In genomic region chr18:59067873-59068272, GRCh38 we compare ENCODE assay signal across 9 cellular contexts.
DNase-seq lines count a peak whose midpoint lies in the region; TF ChIP-seq lines count a peak whose summit lies in the region.
"Had no signal": no experiment of that assay in that cellular context is flagged by ENCODE, and none has a peak within 500 bp of the region (broad histone marks: within the 10 kb centered on the region; RNA-seq: fewer than 3 reads in every experiment).

No MANE protein-coding gene starts in this region.

- H3K27me3 ChIP-seq in left ventricle myocardium inferior (ENCODE audit: low read depth) (no peaks in the 10 kb centered on the region), transverse colon (no peaks in the 10 kb centered on the region)

- TF ChIP-seq EP300 in transverse colon (IDR thresholded peaks at IDR 0.05; ENCODE audit: low read depth), result no peak

- in situ Hi-C loops in transverse colon (cut with MboI; ENCODE audit: low pct_ligation_motif_present in 1 of 4, low pct_unique_long_range_greater_than_20kb in 1 of 4, low sequenced_read_pairs in 3 of 4), result loop anchor here (5.0 to 25.0 kb wide), 4 partner anchors 286 to 681 kb away; no protein-coding TSS in a partner anchor

- no peak for TF ChIP-seq POLR2A in transverse colon (IDR thresholded peaks at IDR 0.05)

- H3K36me3 ChIP-seq in left ventricle myocardium inferior (no peaks in the 10 kb centered on the region), transverse colon (no peaks in the 10 kb centered on the region)

- intact Hi-C loops in left ventricle myocardium inferior (cut with micrococcal nuclease), result loop anchor here (10.0 kb wide), 2 partner anchors 203 to 543 kb away; partner anchors contain the start of gene ZNF532
- intact Hi-C loops in cardiac septum (cut with DNase I), result loop anchor here (10.0 kb wide), 1 partner anchor 533 kb away; no protein-coding TSS in a partner anchor
- intact Hi-C loops in transverse colon (cut with DNase I; ENCODE audit: low total_unique reads), result no loop called here

- H3K9me3 ChIP-seq in left ventricle myocardium inferior (replicated peaks) (no peaks in the 10 kb centered on the region), transverse colon (no peaks in the 10 kb centered on the region)

- H3K4me1 ChIP-seq in left ventricle myocardium inferior (peaks cover 14% of the 10 kb centered on the region), transverse colon (peaks cover 0 to 9% (median 0%) of the 10 kb centered on the region in 4 donors)

- WGBS in transverse colon (ENCODE audit: low coverage in 1 of 2), 2 donors, result 55 to 65% methylated on average over 2 of the region's 2 CpGs

- peak; percentile 68 for TF ChIP-seq CTCF in left ventricle myocardium inferior (IDR thresholded peaks at IDR 0.05; ENCODE audit: borderline replicate concordance)
- TF ChIP-seq CTCF in fibroblast of pulmonary artery (IDR thresholded peaks at IDR 0.05; ENCODE audit: low read length, missing control alignments), result peak; percentile 62
- TF ChIP-seq CTCF in transverse colon (IDR thresholded peaks at IDR 0.05), result peak in 4 of 5 experiments; percentile 17 to 24 (median 20)

- no peak for DNase-seq in left ventricle myocardium inferior
- DNase-seq in cardiac septum (ENCODE audit: low spot score), result no peak
- DNase-seq in NCI-H524 treated with DMSO at 0.1 percent for 48 hours (lab: John Stamatoyannopoulos, UW), result peak; percentile 17
- peak; percentile 54 for DNase-seq in fibroblast of pulmonary artery (ENCODE audit: low read depth)
- DNase-seq in transverse colon, result no peak
- no peak for DNase-seq in activated CD8-positive, alpha-beta memory T cell treated with anti-CD3 and anti-CD28 coated beads, Interleukin-2, amount 50 U/mL, for 48 hours
- no peak for DNase-seq in stimulated activated naive CD4-positive, alpha-beta T cell (lab: John Stamatoyannopoulos, UW)
- DNase-seq in NOMO-1 treated with dmso at 0.1 percent for 144 hours (lab: John Stamatoyannopoulos, UW; ENCODE audit: unreplicated experiment), result no peak

- H3K27ac ChIP-seq in left ventricle myocardium inferior (replicated peaks), result no peak overlapping the region
- no peak overlapping the region for H3K27ac ChIP-seq in transverse colon
- H3K27ac ChIP-seq: skin epidermis had no signal

- H3K4me3 ChIP-seq in left ventricle myocardium inferior, result no peak overlapping the region
- H3K4me3 ChIP-seq in fibroblast of pulmonary artery (replicated peaks; ENCODE audit: low read depth, low read length), result no peak overlapping the region
- no peak overlapping the region for H3K4me3 ChIP-seq in transverse colon
- H3K4me3 ChIP-seq: skin epidermis had no signal

Comparison
In these comparisons a context has a peak if more than half of its experiments do, and no peak if none do; other contexts are left out.
1. DNase-seq: peak in NCI-H524 treated with DMSO at 0.1 percent for 48 hours (single experiment) and fibroblast of pulmonary artery (single experiment); none in left ventricle myocardium inferior (single experiment), cardiac septum (single experiment), transverse colon (single experiment), activated CD8-positive, alpha-beta memory T cell treated with anti-CD3 and anti-CD28 coated beads, Interleukin-2, amount 50 U/mL, for 48 hours (single experiment), stimulated activated naive CD4-positive, alpha-beta T cell (0 of 6) and NOMO-1 treated with dmso at 0.1 percent for 144 hours (single experiment).
2. Peak in every context shown above with its lines, with median percentiles within 50 percentile points of each other: CTCF ChIP-seq.